ENCODE assay signal across 9 cellular contexts in genomic region chr16:85448557-85449194, GRCh38.
DNase-seq lines count a peak whose midpoint lies in the region; ATAC-seq and TF ChIP-seq lines count a peak whose summit lies in the region.
"Had no signal": no experiment of that assay in that cellular context is flagged by ENCODE, and none has a peak within 500 bp of the region (broad histone marks: within the 10 kb centered on the region; RNA-seq: fewer than 3 reads in every experiment).

No MANE protein-coding gene starts in this region.

- no peaks in the 10 kb centered on the region for H3K36me3 Mint-ChIP-seq in T-cell
- H3K36me3 Mint-ChIP-seq: stimulated activated naive B cell treated with anti-CD40 and anti-IgM and Interleukin-4, amounts not matched to agents 10 μg/mL and 1 μg/mL and 100 μg/mL, for 72 hours had no signal

- peak overlapping the region; percentile 60 to 70 (median 68) for H3K4me3 Mint-ChIP-seq in T-cell

- H3K9me3 Mint-ChIP-seq in T-cell: no peaks in the 10 kb centered on the region
- H3K9me3 Mint-ChIP-seq: stimulated activated naive B cell treated with anti-CD40 and anti-IgM and Interleukin-4, amounts not matched to agents 10 μg/mL and 1 μg/mL and 100 μg/mL, for 72 hours had no signal

- ATAC-seq in T-cell (replicated peaks in 1 of 4) (peak; percentile 86 to 89 (median 88)), GM21576 (IDR thresholded peaks at IDR 0.05; ENCODE audit: unreplicated experiment) (no peak), HG03432 (IDR thresholded peaks at IDR 0.05; ENCODE audit: unreplicated experiment) (no peak)

- TF ChIP-seq POLR2A in tibial nerve (IDR thresholded peaks at IDR 0.05): no peak

- H3K4me1 ChIP-seq in tibial nerve: peaks cover 0 to 18% (median 11%) of the 10 kb centered on the region in 4 donors

- CTCF ChIA-PET in T-cell (lab: Charles Lee): no interaction called here

- no peak for TF ChIP-seq EP300 in tibial nerve (IDR thresholded peaks at IDR 0.05)

- peak overlapping the region in 2 of 4 donors; percentile 35 to 41 for H3K27ac ChIP-seq in tibial nerve

- H3K9me3 ChIP-seq in tibial nerve: no peaks in the 10 kb centered on the region

- peak overlapping the region; percentile 93 to 96 for H3K27ac Mint-ChIP-seq in T-cell
- H3K27ac Mint-ChIP-seq: stimulated activated naive B cell treated with anti-CD40 and anti-IgM and Interleukin-4, amounts not matched to agents 10 μg/mL and 1 μg/mL and 100 μg/mL, for 72 hours had no signal

- peak; percentile 25 for DNase-seq in stimulated activated CD4-positive, alpha-beta T cell treated with anti-CD3 and anti-CD28 coated beads, Interleukin-12 subunit alpha, Interleukin-12 subunit beta, amount 100 ng/mL, for 4 hours
- no peak for DNase-seq in stimulated activated CD4-positive, alpha-beta T cell treated with anti-CD3 and anti-CD28 coated beads, Interleukin-15, amount 100 ng/mL, for 24 hours
- peak; percentile 43 to 81 (median 62) for DNase-seq in T-cell
- peak; percentile 46 for DNase-seq in iPS-NIHi7 (ENCODE audit: extremely low spot score)
- DNase-seq in tibial nerve (ENCODE audit: low spot score in 2 of 2): no peak
- DNase-seq in dermis blood vessel endothelial cell: no peak
- DNase-seq: stimulated activated naive B cell treated with anti-CD40 and anti-IgM and Interleukin-4, amounts not matched to agents 10 μg/mL and 1 μg/mL and 100 μg/mL, for 72 hours had no signal

- 45 to 47% methylated on average over 30 of the region's 30 CpGs for WGBS in tibial nerve, 2 donors

- TF ChIP-seq CTCF in tibial nerve (IDR thresholded peaks at IDR 0.05): no peak

- no peaks in the 10 kb centered on the region for H3K27me3 Mint-ChIP-seq in T-cell

- H3K4me3 ChIP-seq in tibial nerve: no peak overlapping the region

- POLR2A ChIA-PET in T-cell (lab: Charles Lee): no interaction called here

- H3K27me3 ChIP-seq in tibial nerve: no peaks in the 10 kb centered on the region

- peaks cover 40 to 46% (median 45%) of the 10 kb centered on the region in 3 donors for H3K4me1 Mint-ChIP-seq in T-cell

- no peaks in the 10 kb centered on the region for H3K36me3 ChIP-seq in tibial nerve

Comparison
In these comparisons a context has a peak if more than half of its experiments do, and no peak if none do; other contexts are left out.
1. DNase-seq: peak in stimulated activated CD4-positive, alpha-beta T cell treated with anti-CD3 and anti-CD28 coated beads, Interleukin-12 subunit alpha, Interleukin-12 subunit beta, amount 100 ng/mL, for 4 hours (single experiment), T-cell (34 of 34) and iPS-NIHi7 (single experiment); none in stimulated activated CD4-positive, alpha-beta T cell treated with anti-CD3 and anti-CD28 coated beads, Interleukin-15, amount 100 ng/mL, for 24 hours (single experiment), tibial nerve (0 of 2) and dermis blood vessel endothelial cell (single experiment).
2. ATAC-seq: peak in T-cell (4 of 4); none in GM21576 (single experiment) and HG03432 (single experiment).